ENCODE assay signal across 9 cellular contexts in the genomic region with DNA sequence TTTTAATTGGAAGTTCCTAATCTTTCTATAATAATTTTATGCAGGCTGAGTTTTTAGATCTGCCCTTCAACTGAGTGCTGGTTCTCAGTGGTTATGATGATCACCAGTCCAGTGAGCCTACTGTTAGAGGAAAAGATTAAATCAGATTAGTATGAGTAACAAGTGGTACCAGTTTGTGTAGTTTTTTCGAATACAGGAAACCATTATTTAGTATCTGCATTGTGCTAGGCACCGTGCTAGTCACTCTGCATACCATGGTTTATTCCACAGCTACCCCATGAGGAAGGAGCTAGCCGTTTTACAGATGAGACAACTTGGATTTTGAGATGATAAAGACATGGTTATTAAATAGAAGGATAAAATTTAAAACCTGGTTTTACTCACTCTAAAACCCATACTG. TPM values are rescaled to one million over a fixed set of nuclear protein-coding genes. Genes with fewer than 3 reads are reported as not detected.
"Had no signal": no experiment of that assay in that cellular context is flagged by ENCODE, and none has a peak within 500 bp of the region (broad histone marks: within the 10 kb centered on the region; RNA-seq: fewer than 3 reads in every experiment).

No MANE protein-coding gene starts in this region.

- H3K4me3 Mint-ChIP-seq: GM23338, H9, HFFc6 had no signal

- H3K9me3 ChIP-seq: HAP-1 had no signal

- DNase-seq: GM23248, GOT3, H7, H9, HCEC 1CT, HFFc6 had no signal

- H3K27ac Mint-ChIP-seq: GM23338, H9, HFFc6 had no signal

- ATAC-seq: GM23338, HCT116 had no signal

- H3K9me3 Mint-ChIP-seq: GM23338, H9, HFFc6 had no signal

RNA-seq across cellular contexts. Expression of a gene that starts 25.5 kb away (rescaled TPM):
- total RNA-seq: HFFc6 had no signal
